ENCODE assay signal across 1 cellular context in genomic region chr2:47016172-47016913, GRCh38.
TF ChIP-seq lines count a peak whose summit lies in the region.

No MANE protein-coding gene starts in this region.

TF ChIP-seq in SK-N-SH, 30 proteins besides CTCF, POLR2A, EP300 and RAD21 (continued from another document):
- 0 out of 2 replicates have a peak, but pooled peaks have one; percentile 47 for TF ChIP-seq REST (IDR thresholded peaks at IDR 0.05; ENCODE audit: low read depth, low read length)
- TF ChIP-seq RFX5 (IDR thresholded peaks at IDR 0.05; ENCODE audit: low read length): no peak
- no peak for TF ChIP-seq CHD2 (IDR thresholded peaks at IDR 0.05; ENCODE audit: low read length, partially characterized antibody)
- TF ChIP-seq, protein P1, sequence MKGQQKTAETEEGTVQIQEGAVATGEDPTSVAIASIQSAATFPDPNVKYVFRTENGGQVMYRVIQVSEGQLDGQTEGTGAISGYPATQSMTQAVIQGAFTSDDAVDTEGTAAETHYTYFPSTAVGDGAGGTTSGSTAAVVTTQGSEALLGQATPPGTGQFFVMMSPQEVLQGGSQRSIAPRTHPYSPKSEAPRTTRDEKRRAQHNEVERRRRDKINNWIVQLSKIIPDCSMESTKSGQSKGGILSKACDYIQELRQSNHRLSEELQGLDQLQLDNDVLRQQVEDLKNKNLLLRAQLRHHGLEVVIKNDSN (IDR thresholded peaks at IDR 0.05; ENCODE audit: borderline replicate concordance, low read depth): no peak; the same call in 1 of the 2 replicates
- peak; percentile 80 for TF ChIP-seq TEAD4 (IDR thresholded peaks at IDR 0.05; ENCODE audit: borderline replicate concordance, insufficient read depth)
- peak; percentile 75 for TF ChIP-seq ELF1 (IDR thresholded peaks at IDR 0.05)
- TF ChIP-seq GATA2 (CRISPR knock-in tag; IDR thresholded peaks at IDR 0.05): no peak
- TF ChIP-seq YY1 (IDR thresholded peaks at IDR 0.05; ENCODE audit: low read depth): peak; percentile 65; the same call in 1 of the 2 replicates
- TF ChIP-seq FOXJ3 (CRISPR knock-in tag; IDR thresholded peaks at IDR 0.05): no peak
- TF ChIP-seq SIN3A (IDR thresholded peaks at IDR 0.05; ENCODE audit: borderline replicate concordance, low read depth, low read length): peak; percentile 88; the same call in 1 of the 2 replicates
- TF ChIP-seq, protein P2, sequence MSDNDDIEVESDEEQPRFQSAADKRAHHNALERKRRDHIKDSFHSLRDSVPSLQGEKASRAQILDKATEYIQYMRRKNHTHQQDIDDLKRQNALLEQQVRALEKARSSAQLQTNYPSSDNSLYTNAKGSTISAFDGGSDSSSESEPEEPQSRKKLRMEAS (IDR thresholded peaks at IDR 0.05; ENCODE audit: low read depth): peak; percentile 89
- peak; percentile 81 for TF ChIP-seq PBX3 (IDR thresholded peaks at IDR 0.05)
- peak; percentile 82; the same call in 1 of the 2 replicates for TF ChIP-seq JUND (IDR thresholded peaks at IDR 0.05)
- TF ChIP-seq MXI1 (IDR thresholded peaks at IDR 0.05; ENCODE audit: low read depth, low read length): no peak
- TF ChIP-seq NFIC (IDR thresholded peaks at IDR 0.05; ENCODE audit: borderline replicate concordance): peak; percentile 80
- no peak for TF ChIP-seq RCOR1 (IDR thresholded peaks at IDR 0.05; ENCODE audit: low read length)
- no peak for TF ChIP-seq MEF2A (IDR thresholded peaks at IDR 0.05; ENCODE audit: borderline replicate concordance, low read depth)
- peak; percentile 69; the same call in 1 of the 2 replicates for TF ChIP-seq POLR2AphosphoS5 (IDR thresholded peaks at IDR 0.05; ENCODE audit: low read depth, low read length)
- TF ChIP-seq GABPA (IDR thresholded peaks at IDR 0.05; ENCODE audit: low read depth): no peak
- TF ChIP-seq, protein P3, sequence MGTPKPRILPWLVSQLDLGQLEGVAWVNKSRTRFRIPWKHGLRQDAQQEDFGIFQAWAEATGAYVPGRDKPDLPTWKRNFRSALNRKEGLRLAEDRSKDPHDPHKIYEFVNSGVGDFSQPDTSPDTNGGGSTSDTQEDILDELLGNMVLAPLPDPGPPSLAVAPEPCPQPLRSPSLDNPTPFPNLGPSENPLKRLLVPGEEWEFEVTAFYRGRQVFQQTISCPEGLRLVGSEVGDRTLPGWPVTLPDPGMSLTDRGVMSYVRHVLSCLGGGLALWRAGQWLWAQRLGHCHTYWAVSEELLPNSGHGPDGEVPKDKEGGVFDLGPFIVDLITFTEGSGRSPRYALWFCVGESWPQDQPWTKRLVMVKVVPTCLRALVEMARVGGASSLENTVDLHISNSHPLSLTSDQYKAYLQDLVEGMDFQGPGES (IDR thresholded peaks at IDR 0.05; ENCODE audit: low read depth, low read length): no peak
- TF ChIP-seq TAF1 (IDR thresholded peaks at IDR 0.05; ENCODE audit: borderline replicate concordance, low read depth, low read length): no peak
- peak; percentile 32; the same call in 1 of the 2 replicates for TF ChIP-seq SMC3 (IDR thresholded peaks at IDR 0.05; ENCODE audit: low read depth, low read length)
- TF ChIP-seq NRF1 (IDR thresholded peaks at IDR 0.05; ENCODE audit: low read depth, low read length): no peak
- 0 out of 2 replicates have a peak, but pooled peaks have one; percentile 38 for TF ChIP-seq FOXM1 (IDR thresholded peaks at IDR 0.05; ENCODE audit: low read depth)
- peak; percentile 96 for TF ChIP-seq TCF12 (IDR thresholded peaks at IDR 0.05)
